In the genomic region with DNA sequence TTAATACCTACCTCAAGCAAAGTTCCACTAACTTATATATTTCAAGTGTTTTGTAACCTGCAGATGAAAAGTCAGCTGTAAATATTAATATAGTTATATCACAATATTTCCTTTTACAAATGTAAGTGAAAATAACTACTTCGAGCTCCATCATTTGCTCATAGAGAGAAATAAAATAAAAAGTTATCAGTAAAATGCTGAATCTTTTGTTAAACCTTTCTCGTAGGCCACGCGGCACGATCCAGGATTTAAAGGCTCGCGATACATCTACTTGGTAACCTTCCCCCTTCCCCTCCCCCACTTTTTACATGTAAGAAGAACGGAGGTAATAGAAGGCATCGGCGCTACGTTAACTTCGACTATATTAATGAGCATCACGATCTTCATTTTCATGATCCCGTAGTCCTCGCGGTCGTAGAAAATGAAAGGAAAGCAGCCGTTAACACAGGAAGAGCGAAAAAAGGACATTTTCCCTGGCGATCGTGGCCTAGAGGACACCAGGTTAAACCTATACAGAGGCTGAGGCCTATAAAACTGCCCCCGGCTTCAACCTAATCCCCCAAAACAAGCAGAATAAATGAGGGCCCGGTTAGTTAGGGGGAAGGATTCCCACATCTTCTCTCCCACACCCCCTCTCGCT, we compare ENCODE assay signal across 9 cellular contexts. TPM values are rescaled to one million over a fixed set of nuclear protein-coding genes. Genes with fewer than 3 reads are reported as not detected.
DNase-seq lines count a peak whose midpoint lies in the region; ATAC-seq and TF ChIP-seq lines count a peak whose summit lies in the region.
"Had no signal": no experiment of that assay in that cellular context is flagged by ENCODE, and none has a peak within 500 bp of the region (broad histone marks: within the 10 kb centered on the region; RNA-seq: fewer than 3 reads in every experiment).

No MANE protein-coding gene starts in this region.

- peaks cover 8% of the 10 kb centered on the region for H3K27me3 Mint-ChIP-seq in brain

- 0 to 1% (median 0%) methylated on average over 24 of the region's 24 CpGs for WGBS in stomach, 5 donors

- peak overlapping the region; percentile 71 for H3K4me3 ChIP-seq in BJ (ENCODE audit: low read depth, low read length)
- H3K4me3 ChIP-seq in HAP-1, result peak overlapping the region; percentile 86
- H3K4me3 ChIP-seq in OCI-LY7 (ENCODE audit: low read depth, low read length, poor library complexity, severe bottlenecking), result peak overlapping the region; percentile 95
- peak overlapping the region; percentile 67 to 95 (median 74) for H3K4me3 ChIP-seq in stomach

- peaks cover 56% of the 10 kb centered on the region for H3K79me2 ChIP-seq in OCI-LY7 (ENCODE audit: insufficient read depth, low read depth, low read length)

- intact Hi-C loops in OCI-LY7 (cut with micrococcal nuclease; ENCODE audit: unreplicated experiment) (loop anchor here (1.0 to 5.0 kb wide), 2 partner anchors 116 to 169 kb away; a partner anchor contains a TSS), stomach (cut with DNase I; ENCODE audit: low total_unique reads) (no loop called here)

- no peak for TF ChIP-seq POLR2A in stomach (IDR thresholded peaks at IDR 0.05)

- peaks cover 55% of the 10 kb centered on the region for H3K36me3 Mint-ChIP-seq in brain

- no peak overlapping the region for H2AFZ ChIP-seq in OCI-LY7 (ENCODE audit: low read length)

- in situ Hi-C loops in HAP-1 (cut with MboI; ENCODE audit: low sequenced_read_pairs), result no loop called here

- TF ChIP-seq CTCF in BJ (IDR thresholded peaks at IDR 0.05; ENCODE audit: insufficient read depth, low read depth, low read length) (no peak), OCI-LY7 (conservative IDR thresholded peaks at IDR 0.05; ENCODE audit: low read length) (no peak), brain (conservative IDR thresholded peaks at IDR 0.05) (no peak), stomach (IDR thresholded peaks at IDR 0.05) (no peak)

- H3K9me3 Mint-ChIP-seq in brain, result peaks cover 0 to 8% (median 5%) of the 10 kb centered on the region in 5 experiments

- H3K36me3 ChIP-seq in BJ (ENCODE audit: control insufficient read depth, insufficient read depth, low read length), result peaks cover 1% of the 10 kb centered on the region; the same call in 1 of the 2 replicates
- H3K36me3 ChIP-seq in HAP-1 (replicated peaks), result peaks cover 53% of the 10 kb centered on the region
- H3K36me3 ChIP-seq in OCI-LY7 (ENCODE audit: insufficient read depth, low read length), result peaks cover 54% of the 10 kb centered on the region
- H3K36me3 ChIP-seq in stomach, result peaks cover 0 to 29% (median 20%) of the 10 kb centered on the region in 4 donors

- H3K27ac ChIP-seq in OCI-LY7 (ENCODE audit: low read depth, low read length, poor library complexity, severe bottlenecking), result peak overlapping the region; percentile 80
- peak overlapping the region; percentile 86 to 97 (median 97) for H3K27ac ChIP-seq in stomach

- no peak for TF ChIP-seq EP300 in stomach (IDR thresholded peaks at IDR 0.05)

- peaks cover 51% of the 10 kb centered on the region for H3K4me1 Mint-ChIP-seq in brain

- POLR2A ChIA-PET in BJ (lab: Charles Lee), result no interaction called here
- POLR2A ChIA-PET in OCI-LY7 (lab: Charles Lee), result interaction anchor here (0.6 to 1.1 kb wide), 3 partner anchors 33 to 118 kb away, joined by 3 to 4 read pairs (median 3); no protein-coding TSS in a partner anchor

- DNase-seq in BJ (ENCODE audit: low read depth) (no peak), HAP-1 (ENCODE audit: low spot score in 2 of 2) (peak; percentile 62 to 67), OCI-LY7 (ENCODE audit: low spot score) (peak; percentile 78), kidney glomerular epithelial cell (lab: John Stamatoyannopoulos, UW) (peak; percentile 58), stomach (peak; percentile 30), iPS-NIHi11 (ENCODE audit: low spot score) (no peak)

- H3K4me1 ChIP-seq in HAP-1 (peaks cover 31% of the 10 kb centered on the region), OCI-LY7 (ENCODE audit: insufficient read depth, low read length, poor library complexity, severe bottlenecking) (peaks cover 40% of the 10 kb centered on the region), stomach (peaks cover 31 to 52% (median 44%) of the 10 kb centered on the region in 4 donors)

- peak overlapping the region; percentile 98 to 100 (median 99) for H3K4me3 Mint-ChIP-seq in brain

- CTCF ChIA-PET in BJ (lab: Yijun Ruan, JAX), result no interaction called here
- CTCF ChIA-PET in OCI-LY7 (lab: Charles Lee; ENCODE audit: unreplicated experiment), result no interaction called here

- peak overlapping the region; percentile 99 to 100 (median 100) for H3K27ac Mint-ChIP-seq in brain

- H3K27me3 ChIP-seq in BJ (ENCODE audit: control insufficient read depth, insufficient read depth, low read length), result no peaks in the 10 kb centered on the region
- H3K27me3 ChIP-seq in HAP-1 (ENCODE audit: low read depth), result no peaks in the 10 kb centered on the region
- H3K27me3 ChIP-seq in stomach, result no peaks in the 10 kb centered on the region

- H4K20me1 ChIP-seq in OCI-LY7 (ENCODE audit: insufficient read depth, low read length), result peaks cover 52% of the 10 kb centered on the region

- H3K4me2 ChIP-seq in OCI-LY7 (ENCODE audit: low read length), result peak overlapping the region; percentile 89

- TSS peak; percentile 66 for BruUV-seq in OCI-LY7 (replicated peaks; lab: Mats Ljungman, UMichigan)

- H3K9me2 ChIP-seq in OCI-LY7 (ENCODE audit: insufficient read depth, low read length), result no peaks in the 10 kb centered on the region

- no peaks in the 10 kb centered on the region for H3K9me3 ChIP-seq in HAP-1
- H3K9me3 ChIP-seq in OCI-LY7 (ENCODE audit: low read length), result peaks cover 6% of the 10 kb centered on the region; the same call in 1 of the 2 replicates
- H3K9me3 ChIP-seq in stomach, result no peaks in the 10 kb centered on the region

- no peak for ATAC-seq in GM18867 (IDR thresholded peaks at IDR 0.05; ENCODE audit: unreplicated experiment)

RNA-seq across cellular contexts. Expression of a gene that starts 0.5 kb away (rescaled TPM):
- polyA plus RNA-seq in BJ (2011; rRNA removed) (540 and 712 TPM in 2 replicates), brain (ENCODE audit: insufficient read depth, low read depth, low replicate concordance) (735 TPM), stomach (100 to 1,000 TPM; 396 to 516 (median 409) TPM)
- polyA minus RNA-seq in BJ (2011; rRNA and poly(A)+ RNA removed), result 170 and 259 TPM in 2 replicates
- total RNA-seq in OCI-LY7 (2014; rRNA removed; shearing (Covaris generic)), result 887 and 1,000 TPM in 2 replicates
- total RNA-seq in OCI-LY7 (2022) (897 and 969 TPM in 2 replicates), stomach (100 to 1,000 TPM; 110 to 503 (median 282) TPM)

RNA-seq across cellular contexts. Expression of a gene that starts 11.2 kb away (rescaled TPM):
- not detected in 2 replicates for polyA plus RNA-seq in BJ (2011; rRNA removed)
- not detected in 2 replicates for polyA minus RNA-seq in BJ (2011; rRNA and poly(A)+ RNA removed)
- total RNA-seq in OCI-LY7 (2014; rRNA removed; shearing (Covaris generic)), result 0.13 TPM in 1 of 2 replicates, not detected in the other
- 0.39 and 0.51 TPM in 2 replicates for total RNA-seq in OCI-LY7 (2022)
- polyA plus RNA-seq in brain (ENCODE audit: insufficient read depth, low read depth, low replicate concordance), result not detected
- under 1 TPM in 2 of 5 donors, not detected in 3; 0.29 to 0.58 TPM for total RNA-seq in stomach
- polyA plus RNA-seq in stomach, result under 1 TPM in 2 of 3 donors, not detected in 1; 0.19 to 0.28 TPM
- total RNA-seq: T-helper 2 cell treated with Interferon-gamma antibody and Interleukin-4, amounts not matched to agents 100 ng/mL and 5 ng/mL, for 36 hours had no signal

Comparison
In these comparisons a context has a peak if more than half of its experiments do, and no peak if none do; other contexts are left out.
1. DNase-seq: peak in HAP-1 (2 of 2), OCI-LY7 (single experiment), kidney glomerular epithelial cell (single experiment) and stomach (single experiment); none in BJ (single experiment) and iPS-NIHi11 (single experiment).
2. Peak in every context shown above with its lines, with median percentiles within 50 percentile points of each other: H3K4me3 ChIP-seq.